In genomic region chr3:46138571-46138970, GRCh38 we compare ENCODE assay signal across 25 cellular contexts.
"Had no signal": no experiment of that assay in that cellular context is flagged by ENCODE, and none has a peak within 500 bp of the region (broad histone marks: within the 10 kb centered on the region; RNA-seq: fewer than 3 reads in every experiment).

No MANE protein-coding gene starts in this region.

- H3K9me3 ChIP-seq: lower lobe of right lung, prostate gland, right atrium auricular region, suprapubic skin, transverse colon, upper lobe of right lung had no signal

- H3K36me3 ChIP-seq: lower lobe of right lung, prostate gland, right atrium auricular region, suprapubic skin, transverse colon, upper lobe of right lung had no signal

- ATAC-seq: left colon; left ventricle myocardium superior; lower lobe of right lung; naive thymus-derived CD8-positive, alpha-beta T cell; sciatic nerve; stimulated activated naive CD8-positive, alpha-beta T cell treated with anti-CD3 and anti-CD28 coated beads, Interleukin-15, amount 100 ng/mL, for 72 hours; upper lobe of right lung had no signal

- H3K27me3 ChIP-seq: dorsolateral prefrontal cortex, right atrium auricular region, suprapubic skin, transverse colon, upper lobe of right lung had no signal

- H3K27ac ChIP-seq: dorsolateral prefrontal cortex, lower lobe of right lung, prostate gland, right atrium auricular region, suprapubic skin, transverse colon, upper lobe of right lung had no signal

- DNase-seq: dorsolateral prefrontal cortex; effector CD4-positive, alpha-beta T cell; hypothalamus; immature natural killer cell; islet precursor cell; kidney glomerular epithelial cell; left colon; left ventricle myocardium superior; lower lobe of right lung; naive thymus-derived CD8-positive, alpha-beta T cell; nephron progenitor cell; nucleus accumbens; stimulated activated CD4-positive, alpha-beta T cell treated with anti-CD3 and anti-CD28 coated beads, Interleukin-12 subunit alpha, Interleukin-12 subunit beta, amount 100 ng/mL, for 4 hours; stimulated activated CD4-positive, alpha-beta T cell treated with anti-CD3 and anti-CD28 coated beads, Interleukin-1b, Interleukin-23, amount 100 ng/mL, for 48 hours; stimulated activated CD4-positive, alpha-beta T cell treated with anti-CD3 and anti-CD28 coated beads, Interleukin-4, amount 100 ng/mL, for 1 hour; stimulated activated CD8-positive, alpha-beta memory T cell treated with anti-CD3 and anti-CD28 coated beads, Interleukin-4, amount 100 ng/mL, for 48 hours; stimulated activated naive CD4-positive, alpha-beta T cell; stimulated activated naive CD8-positive, alpha-beta T cell treated with anti-CD3 and anti-CD28 coated beads, Interleukin-15, amount 100 ng/mL, for 72 hours; transverse colon; upper lobe of right lung had no signal

- H3K4me1 ChIP-seq: prostate gland, right atrium auricular region, upper lobe of right lung had no signal

- H3K4me3 ChIP-seq: dorsolateral prefrontal cortex, lower lobe of right lung, prostate gland, right atrium auricular region, smooth muscle cell, suprapubic skin, transverse colon, upper lobe of right lung had no signal
